8 cellular contexts compared by ENCODE assay signal in the genomic region with DNA sequence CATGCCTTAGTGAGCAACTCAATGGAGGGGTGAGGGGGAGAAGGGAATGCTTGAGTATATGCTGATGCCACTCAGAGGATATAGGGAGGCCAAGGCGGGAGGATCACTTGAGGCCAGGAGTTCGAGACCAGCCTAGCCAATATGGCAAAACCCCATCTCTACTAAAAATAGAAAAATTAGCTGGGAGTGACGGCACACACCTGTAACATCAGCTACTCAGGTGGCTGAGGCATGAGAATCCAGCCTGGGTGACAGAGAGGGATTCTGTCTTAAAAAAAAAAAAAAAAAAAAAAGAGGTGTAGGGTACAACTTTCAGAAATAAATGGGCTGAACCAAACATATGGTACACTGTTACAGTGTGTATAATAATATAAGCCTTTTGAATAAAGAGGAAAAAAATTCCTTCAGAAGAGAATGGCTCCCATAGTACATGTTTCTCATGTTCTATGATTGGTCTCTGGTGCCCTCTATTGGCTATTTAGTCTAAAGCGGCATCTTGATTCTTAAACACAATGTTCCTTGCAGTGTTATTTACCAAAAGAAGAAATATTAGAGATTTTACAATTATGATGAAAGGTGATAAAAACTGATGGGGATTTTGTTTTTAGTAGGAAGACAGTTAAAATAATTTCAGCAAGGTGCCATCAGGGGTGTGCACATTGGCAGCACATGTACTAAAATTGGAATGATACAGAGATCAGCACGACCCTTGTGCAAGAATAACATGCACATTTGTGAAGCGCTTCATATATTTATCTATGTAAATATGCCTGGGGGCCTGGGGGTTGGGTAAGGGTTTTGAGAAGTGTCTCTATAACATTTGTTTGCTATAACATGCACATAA.
DNase-seq lines count a peak whose midpoint lies in the region; ATAC-seq, FAIRE-seq and TF ChIP-seq lines count a peak whose summit lies in the region.

No MANE protein-coding gene starts in this region.

- H3K9me3 ChIP-seq in A549 (no peaks in the 10 kb centered on the region), lower lobe of right lung (no peaks in the 10 kb centered on the region)

- TF ChIP-seq EP300 in A549 (IDR thresholded peaks at IDR 0.05), result no peak

- no peak overlapping the region for H3K4me3 ChIP-seq in A549
- H3K4me3 ChIP-seq in lower lobe of right lung, result no peak overlapping the region

- CTCF ChIA-PET in A549 (lab: Yijun Ruan, JAX), result interaction anchor here (0.6 to 3.1 kb wide), 24 partner anchors 10 to 1759 kb away, joined by 3 to 15 read pairs (median 3); no protein-coding TSS in a partner anchor
- CTCF ChIA-PET in GM10248 (lab: Yijun Ruan, JAX), result interaction anchor here (1.1 to 2.0 kb wide), 11 partner anchors 8 to 1885 kb away, joined by 3 to 9 read pairs (median 4); no protein-coding TSS in a partner anchor

- H3K4me1 ChIP-seq in A549 (no peaks in the 10 kb centered on the region), lower lobe of right lung (no peaks in the 10 kb centered on the region)

- FAIRE-seq in A549 (lab: Jason Lieb, UNC), result no peak

- H3K27me3 ChIP-seq in lower lobe of right lung (ENCODE audit: low read depth), result no peaks in the 10 kb centered on the region

- intact Hi-C loops in lower lobe of right lung (cut with DNase I), result no loop called here

- peaks cover 14% of the 10 kb centered on the region for H3K36me3 ChIP-seq in lower lobe of right lung

- ATAC-seq in A549 (peak; percentile 66 to 82), lower lobe of right lung (peak; percentile 71 to 81)

- no peak for TF ChIP-seq POLR2A in A549 (IDR thresholded peaks at IDR 0.05; ENCODE audit: low read length)

- H3K27ac ChIP-seq in A549, result no peak overlapping the region
- H3K27ac ChIP-seq in lower lobe of right lung, result no peak overlapping the region

- DNase-seq in A549 (ENCODE audit: low read depth in 1 of 2, low spot score in 1 of 2), result peak; percentile 6 to 59
- DNase-seq in GM10248 (ENCODE audit: extremely low spot score), result peak; percentile 36
- peak; percentile 29 for DNase-seq in KG1 (lab: John Stamatoyannopoulos, UW)
- peak; percentile 79 for DNase-seq in OCI-M1 (lab: John Stamatoyannopoulos, UW)
- peak; percentile 87 for DNase-seq in dedifferentiated amniotic fluid mesenchymal stem cell (ENCODE audit: extremely low spot score)
- no peak for DNase-seq in lower lobe of right lung
- DNase-seq in stimulated activated CD8-positive, alpha-beta memory T cell treated with anti-CD3 and anti-CD28 coated beads, Interleukin-4, amount 100 ng/mL, for 48 hours, result no peak
- DNase-seq in T1000 (lab: John Stamatoyannopoulos, UW), result no peak

- TF ChIP-seq CTCF in A549 (IDR thresholded peaks at IDR 0.05), result peak; percentile 68
- TF ChIP-seq CTCF in GM10248 (IDR thresholded peaks at IDR 0.05; ENCODE audit: control extremely low read depth, extremely low read depth, low read depth, missing control alignments), result peak; percentile 71
- peak; percentile 75 for TF ChIP-seq CTCF in lower lobe of right lung (IDR thresholded peaks at IDR 0.05)

- H3K4me2 ChIP-seq in A549, result no peak overlapping the region

- 57% methylated on average over 6 of the region's 6 CpGs for WGBS in A549 (ENCODE audit: missing lambda C conversion rate)

- POLR2A ChIA-PET in A549 (lab: Yijun Ruan, JAX) (no interaction called here), GM10248 (lab: Yijun Ruan, JAX) (no interaction called here)

- TF ChIP-seq RAD21 in A549 (conservative IDR thresholded peaks at IDR 0.05 in 1 of 2, IDR thresholded peaks at IDR 0.05 in 1 of 2), result peak; percentile 67 to 82

TF ChIP-seq in A549, 52 proteins besides CTCF, POLR2A, EP300 and RAD21:
- TF ChIP-seq JUN (IDR thresholded peaks at IDR 0.05) (no peak), FOSL2 (IDR thresholded peaks at IDR 0.05) (no peak), FOSL2 (CRISPR knock-in tag; IDR thresholded peaks at IDR 0.05) (no peak), SMC3 (IDR thresholded peaks at IDR 0.05) (peak; percentile 23; the same call in 1 of the 3 replicates)

Comparison
In these comparisons a context has a peak if more than half of its experiments do, and no peak if none do; other contexts are left out.
1. DNase-seq: peak in A549 (2 of 2), GM10248 (single experiment), KG1 (single experiment), OCI-M1 (single experiment) and dedifferentiated amniotic fluid mesenchymal stem cell (single experiment); none in lower lobe of right lung (single experiment), stimulated activated CD8-positive, alpha-beta memory T cell treated with anti-CD3 and anti-CD28 coated beads, Interleukin-4, amount 100 ng/mL, for 48 hours (single experiment) and T1000 (single experiment).
2. Peak in every context shown above with its lines, with median percentiles within 50 percentile points of each other: CTCF ChIP-seq.